8 cellular contexts compared by ENCODE assay signal in genomic region chrX:44343412-44343942, GRCh38. TPM values are rescaled to one million over a fixed set of nuclear protein-coding genes. Genes with fewer than 3 reads are reported as not detected.
DNase-seq lines count a peak whose midpoint lies in the region; ATAC-seq and TF ChIP-seq lines count a peak whose summit lies in the region.

A gene with protein sequence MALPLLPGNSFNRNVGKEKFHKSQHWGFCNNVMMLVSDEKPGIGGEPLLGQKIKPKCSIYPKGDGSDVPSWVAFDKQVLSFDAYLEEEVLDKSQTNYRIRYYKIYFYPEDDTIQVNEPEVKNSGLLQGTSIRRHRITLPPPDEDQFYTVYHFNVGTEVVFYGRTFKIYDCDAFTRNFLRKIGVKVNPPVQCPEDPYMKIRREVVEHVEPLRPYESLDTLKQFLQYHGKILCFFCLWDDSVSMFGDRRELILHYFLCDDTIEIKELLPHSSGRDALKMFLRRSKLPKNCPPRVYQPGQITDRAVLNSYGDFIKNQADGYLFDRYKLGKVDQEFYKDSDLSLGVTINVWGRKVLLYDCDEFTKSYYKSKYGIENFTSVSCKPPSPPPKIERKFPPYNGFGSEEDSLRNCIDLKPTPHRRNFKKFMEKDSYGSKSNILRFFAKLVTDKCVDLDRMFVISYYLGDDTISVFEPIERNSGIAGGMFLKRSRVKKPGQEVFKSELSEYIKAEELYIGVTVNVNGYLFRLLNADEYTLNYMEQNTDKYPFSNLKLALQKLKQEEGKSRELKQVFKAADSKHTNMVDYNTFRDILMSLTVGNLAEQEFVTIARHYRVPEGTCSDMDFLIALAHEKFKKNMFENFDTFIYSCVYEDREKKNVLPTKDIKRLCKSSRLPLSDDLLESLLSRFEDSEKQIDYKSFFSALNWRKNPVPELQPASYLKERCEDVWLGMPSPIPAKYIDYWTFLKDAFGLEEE (minus strand): TSS chrX:44343672. CDS start chrX:44343588, 84 bp downstream.

- CTCF ChIA-PET in activated naive CD4-positive, alpha-beta T cell treated with anti-CD3 and anti-CD28 coated beads for 36 hours (lab: Charles Lee): no interaction called here

- DNase-seq in D341Med (ENCODE audit: low spot score) (peak; percentile 9), NCI-H69 (lab: John Stamatoyannopoulos, UW) (peak; percentile 75), Right ventricle myocardium inferior (ENCODE audit: missing footprints) (peak; percentile 76), progenitor cell of endocrine pancreas (ENCODE audit: low spot score, unreplicated experiment) (peak; percentile 10), aorta (peak; percentile 53 to 83), NCI-H510A (lab: John Stamatoyannopoulos, UW) (no peak)
- DNase-seq in activated naive CD4-positive, alpha-beta T cell treated with anti-CD3 and anti-CD28 coated beads for 36 hours: peak; percentile 48

- intact Hi-C loops in activated naive CD4-positive, alpha-beta T cell treated with anti-CD3 and anti-CD28 coated beads for 36 hours (cut with micrococcal nuclease): loop anchor here (5.0 kb wide), 1 partner anchor 96 kb away; no protein-coding TSS in a partner anchor
- intact Hi-C loops in Right ventricle myocardium inferior (cut with DNase I): no loop called here
- intact Hi-C loops in aorta (cut with DNase I): no loop called here

- H3K4me3 Mint-ChIP-seq in activated naive CD4-positive, alpha-beta T cell treated with anti-CD3 and anti-CD28 coated beads for 36 hours: peak within 1 kb of the TSS; percentile 77
- peak within 1 kb of the TSS; percentile 70 for H3K4me3 Mint-ChIP-seq in progenitor cell of endocrine pancreas (ENCODE audit: low read depth)

- WGBS in aorta, 2 donors: 2% methylated on average over 17 to 34 of the region's 34 CpGs

- H3K4me1 Mint-ChIP-seq in activated naive CD4-positive, alpha-beta T cell treated with anti-CD3 and anti-CD28 coated beads for 36 hours (ENCODE audit: low read depth): peaks cover 13% of the 10 kb centered on the region
- peaks cover 3% of the 10 kb centered on the region for H3K4me1 Mint-ChIP-seq in progenitor cell of endocrine pancreas (ENCODE audit: low read depth)

- H3K36me3 ChIP-seq in aorta (ENCODE audit: control insufficient read depth in 1 of 2, insufficient read depth in 2 of 2, low read length in 1 of 2): no peaks in the 10 kb centered on the region

- peak; percentile 67 for ATAC-seq in Right ventricle myocardium inferior
- peak; percentile 62 for ATAC-seq in aorta (ENCODE audit: low FRiP score)
- ATAC-seq in GM21737 (IDR thresholded peaks at IDR 0.05; ENCODE audit: unreplicated experiment): no peak

- no peaks in the 10 kb centered on the region for H3K36me3 Mint-ChIP-seq in activated naive CD4-positive, alpha-beta T cell treated with anti-CD3 and anti-CD28 coated beads for 36 hours (ENCODE audit: low read depth)
- H3K36me3 Mint-ChIP-seq in progenitor cell of endocrine pancreas (ENCODE audit: insufficient read depth): no peaks in the 10 kb centered on the region

- H3K27me3 Mint-ChIP-seq in activated naive CD4-positive, alpha-beta T cell treated with anti-CD3 and anti-CD28 coated beads for 36 hours (ENCODE audit: low read depth): no peaks in the 10 kb centered on the region
- no peaks in the 10 kb centered on the region for H3K27me3 Mint-ChIP-seq in progenitor cell of endocrine pancreas

- H3K4me3 ChIP-seq in aorta (ENCODE audit: low read length in 2 of 2): peak within 1 kb of the TSS in 1 of 2 donors; percentile 18

- no peak for TF ChIP-seq CTCF in progenitor cell of endocrine pancreas (IDR thresholded peaks at IDR 0.05; ENCODE audit: unreplicated experiment)

- no peak within 1 kb of the TSS for H3K27ac ChIP-seq in aorta (ENCODE audit: low read depth in 1 of 2, low read length in 2 of 2)

- no peaks in the 10 kb centered on the region for H3K27me3 ChIP-seq in aorta (ENCODE audit: control insufficient read depth in 1 of 2, insufficient read depth in 2 of 2, low read length in 1 of 2)

- no peaks in the 10 kb centered on the region for H3K4me1 ChIP-seq in aorta (ENCODE audit: control insufficient read depth in 1 of 2, insufficient read depth in 2 of 2, low read length in 2 of 2)

- no peaks in the 10 kb centered on the region for H3K9me3 Mint-ChIP-seq in activated naive CD4-positive, alpha-beta T cell treated with anti-CD3 and anti-CD28 coated beads for 36 hours
- peaks cover 5% of the 10 kb centered on the region for H3K9me3 Mint-ChIP-seq in progenitor cell of endocrine pancreas (ENCODE audit: low read depth)

- H3K27ac Mint-ChIP-seq in activated naive CD4-positive, alpha-beta T cell treated with anti-CD3 and anti-CD28 coated beads for 36 hours: peak within 1 kb of the TSS; percentile 80
- peak within 1 kb of the TSS; percentile 59 for H3K27ac Mint-ChIP-seq in progenitor cell of endocrine pancreas

- H3K9me3 ChIP-seq in aorta (ENCODE audit: control insufficient read depth, low read length): no peaks in the 10 kb centered on the region

RNA-seq across cellular contexts. Expression of the gene that starts here (rescaled TPM):
- total RNA-seq in activated naive CD4-positive, alpha-beta T cell treated with anti-CD3 and anti-CD28 coated beads for 36 hours: under 1 TPM; 0.77 to 0.79 TPM
- 17.5 TPM for total RNA-seq in Right ventricle myocardium inferior
- total RNA-seq in progenitor cell of endocrine pancreas: 1.4 and 1.8 TPM in 2 replicates
- total RNA-seq in aorta: under 1 TPM; 0.81 to 0.84 TPM
- polyA plus RNA-seq in aorta: under 1 TPM in 1 of 2 donors, not detected in 1; 0.10 TPM

Comparison
In these comparisons a context has a peak if more than half of its experiments do, and no peak if none do; other contexts are left out.
1. Peak in DNase-seq in activated naive CD4-positive, alpha-beta T cell treated with anti-CD3 and anti-CD28 coated beads for 36 hours; RNA of the gene not detected or under 1 TPM.
2. Peak in DNase-seq and ATAC-seq in aorta; RNA of the gene not detected or under 1 TPM.